Comparison of ENCODE assay signal across 20 cellular contexts in genomic region chr22:19937616-19938473, GRCh38. TPM values are rescaled to one million over a fixed set of nuclear protein-coding genes. Genes with fewer than 3 reads are reported as not detected.
DNase-seq lines count a peak whose midpoint lies in the region; ATAC-seq and TF ChIP-seq lines count a peak whose summit lies in the region.
"Had no signal": no experiment of that assay in that cellular context is flagged by ENCODE, and none has a peak within 500 bp of the region (broad histone marks: within the 10 kb centered on the region; RNA-seq: fewer than 3 reads in every experiment).

No MANE protein-coding gene starts in this region.

- H3K4me3 Mint-ChIP-seq in Caco-2 (ENCODE audit: unreplicated experiment) = no peak overlapping the region
- peak overlapping the region; percentile 29 for H3K4me3 Mint-ChIP-seq in neural crest cell
- H3K4me3 Mint-ChIP-seq in stimulated activated effector memory CD8-positive, alpha-beta T cell treated with anti-CD3 and anti-CD28 coated beads, Interleukin-12 subunit alpha, Interleukin-12 subunit beta, amount 100 ng/mL, for 72 hours = no peak overlapping the region

- H3K36me3 Mint-ChIP-seq in Caco-2 (ENCODE audit: insufficient read depth, unreplicated experiment) (peaks cover 46% of the 10 kb centered on the region), neural crest cell (ENCODE audit: low read depth) (peaks cover 26% of the 10 kb centered on the region)
- peaks cover 9% of the 10 kb centered on the region for H3K36me3 Mint-ChIP-seq in stimulated activated effector memory CD8-positive, alpha-beta T cell treated with anti-CD3 and anti-CD28 coated beads, Interleukin-12 subunit alpha, Interleukin-12 subunit beta, amount 100 ng/mL, for 72 hours

- H3K27ac Mint-ChIP-seq in Caco-2 (ENCODE audit: unreplicated experiment) = peak overlapping the region; percentile 50
- no peak overlapping the region for H3K27ac Mint-ChIP-seq in neural crest cell (ENCODE audit: unreplicated experiment)
- H3K27ac Mint-ChIP-seq in stimulated activated effector memory CD8-positive, alpha-beta T cell treated with anti-CD3 and anti-CD28 coated beads, Interleukin-12 subunit alpha, Interleukin-12 subunit beta, amount 100 ng/mL, for 72 hours = no peak overlapping the region

- H3K4me1 ChIP-seq in Caco-2 = peaks cover 11% of the 10 kb centered on the region

- no peaks in the 10 kb centered on the region for H3K27me3 Mint-ChIP-seq in Caco-2 (ENCODE audit: insufficient read depth, unreplicated experiment)
- no peaks in the 10 kb centered on the region for H3K27me3 Mint-ChIP-seq in neural crest cell (ENCODE audit: low read depth)

- TF ChIP-seq POLR2A in NB4 (IDR thresholded peaks at IDR 0.05; ENCODE audit: extremely low read depth, insufficient read length) = no peak

- H3K9me3 Mint-ChIP-seq in Caco-2 (ENCODE audit: unreplicated experiment) = peaks cover 28% of the 10 kb centered on the region
- H3K9me3 Mint-ChIP-seq in neural crest cell = peaks cover 12% of the 10 kb centered on the region
- peaks cover 14% of the 10 kb centered on the region for H3K9me3 Mint-ChIP-seq in stimulated activated effector memory CD8-positive, alpha-beta T cell treated with anti-CD3 and anti-CD28 coated beads, Interleukin-12 subunit alpha, Interleukin-12 subunit beta, amount 100 ng/mL, for 72 hours

- DNase-seq in Caco-2 (no peak), NB4 (ENCODE audit: low read depth) (peak; percentile 59), dermis blood vessel endothelial cell (peak; percentile 50), neural crest cell (ENCODE audit: low read depth, low spot score) (no peak), H4 (ENCODE audit: low spot score) (no peak), Ammon's horn (ENCODE audit: low spot score) (no peak)
- no peak for DNase-seq in stimulated activated effector memory CD8-positive, alpha-beta T cell treated with anti-CD3 and anti-CD28 coated beads, Interleukin-12 subunit alpha, Interleukin-12 subunit beta, amount 100 ng/mL, for 72 hours (ENCODE audit: low spot score in 2 of 2)
- DNase-seq: activated CD4-positive, alpha-beta T cell treated with anti-CD3 and anti-CD28 coated beads for 1 hour; effector CD8-positive, alpha-beta T cell; glutamatergic neuron; GOT3; Karpas-422; left ventricle myocardium inferior; NCI-H1436 treated with DMSO at 0.1 percent for 48 hours; NCI-H2171; NCI-H526 treated with DMSO at 0.1 percent for 48 hours; Peyer's patch had no signal

- H3K4me3 ChIP-seq in Caco-2 (ENCODE audit: low read depth, low read length) (no peak overlapping the region), NB4 (ENCODE audit: low read depth, low read length) (no peak overlapping the region)
- H3K4me3 ChIP-seq: cardiac muscle cell, left ventricle myocardium inferior, Peyer's patch, SK-N-MC had no signal

- no peaks in the 10 kb centered on the region for H3K27me3 ChIP-seq in Caco-2 (replicated peaks; ENCODE audit: control insufficient read depth, insufficient read depth, low read length)
- H3K27me3 ChIP-seq: cardiac muscle cell, Peyer's patch had no signal

- H3K4me1 Mint-ChIP-seq in Caco-2 (ENCODE audit: low read depth, unreplicated experiment) (peaks cover 7% of the 10 kb centered on the region), neural crest cell (peaks cover 20% of the 10 kb centered on the region)
- peaks cover 22% of the 10 kb centered on the region for H3K4me1 Mint-ChIP-seq in stimulated activated effector memory CD8-positive, alpha-beta T cell treated with anti-CD3 and anti-CD28 coated beads, Interleukin-12 subunit alpha, Interleukin-12 subunit beta, amount 100 ng/mL, for 72 hours

- intact Hi-C loops in Caco-2 (cut with micrococcal nuclease; ENCODE audit: unreplicated experiment) = no loop called here

- peaks cover 4% of the 10 kb centered on the region; the same call in 1 of the 2 replicates for H3K9me3 ChIP-seq in Caco-2
- H3K9me3 ChIP-seq: Peyer's patch had no signal

- no peak for ATAC-seq in GM19351 (IDR thresholded peaks at IDR 0.05; ENCODE audit: unreplicated experiment)
- ATAC-seq in stimulated activated effector memory CD8-positive, alpha-beta T cell treated with anti-CD3 and anti-CD28 coated beads, Interleukin-12 subunit alpha, Interleukin-12 subunit beta, amount 100 ng/mL, for 72 hours = no peak

- no peaks in the 10 kb centered on the region for H3K36me3 ChIP-seq in Caco-2 (ENCODE audit: control insufficient read depth, insufficient read depth, low read length)
- H3K36me3 ChIP-seq: cardiac muscle cell, Peyer's patch had no signal

- POLR2A ChIA-PET in Caco-2 (lab: Charles Lee) = no interaction called here

- TF ChIP-seq CTCF in Caco-2 (IDR thresholded peaks at IDR 0.05; ENCODE audit: insufficient read depth in 1 of 2, low read depth in 1 of 2, low read length in 1 of 2, severe bottlenecking in 1 of 2, unreplicated experiment in 1 of 2) (no peak), NB4 (IDR thresholded peaks at IDR 0.05; ENCODE audit: low read depth, low read length) (no peak), neural crest cell (conservative IDR thresholded peaks at IDR 0.05) (no peak)

- CTCF ChIA-PET in Caco-2 (lab: Charles Lee) = no interaction called here

- no TSS peak for BruUV-seq in Caco-2 (replicated peaks; lab: Mats Ljungman, UMichigan)

RNA-seq across cellular contexts. Expression of gene COMT, which starts 3.7 kb away (rescaled TPM):
- total RNA-seq in Caco-2 (2022) = 96.0 and 103 TPM in 2 replicates
- total RNA-seq in dermis blood vessel endothelial cell = 551 and 616 TPM in 2 replicates
- total RNA-seq in neural crest cell = 70.9 and 86.4 TPM in 2 replicates
- total RNA-seq in H4 (2014; rRNA removed; shearing (Covaris generic)) = 111 and 112 TPM in 2 replicates

RNA-seq across cellular contexts. Expression of gene TXNRD2, which starts 3.8 kb away (rescaled TPM):
- 44.8 and 47.0 TPM in 2 replicates for total RNA-seq in Caco-2 (2022)
- total RNA-seq in dermis blood vessel endothelial cell = 81.9 and 129 TPM in 2 replicates
- total RNA-seq in neural crest cell = 21.7 and 22.2 TPM in 2 replicates
- 7.5 and 9.1 TPM in 2 replicates for total RNA-seq in H4 (2014; rRNA removed; shearing (Covaris generic))

Comparison
In these comparisons a context has a peak if more than half of its experiments do, and no peak if none do; other contexts are left out.
1. DNase-seq: peak in NB4 (single experiment) and dermis blood vessel endothelial cell (single experiment); none in Caco-2 (0 of 2), neural crest cell (single experiment), H4 (single experiment), stimulated activated effector memory CD8-positive, alpha-beta T cell treated with anti-CD3 and anti-CD28 coated beads, Interleukin-12 subunit alpha, Interleukin-12 subunit beta, amount 100 ng/mL, for 72 hours (0 of 2) and Ammon's horn (single experiment).